In genomic region chr4:73222466-73223257, GRCh38 we compare ENCODE assay signal across 1 cellular context.
TF ChIP-seq lines count a peak whose summit lies in the region.

No MANE protein-coding gene starts in this region.

TF ChIP-seq in K562, 482 proteins besides CTCF, POLR2A, EP300 and RAD21 (continued from another document):
- peak; percentile 86 for TF ChIP-seq ZBTB40 (IDR thresholded peaks at IDR 0.05)
- TF ChIP-seq ZBTB40 (CRISPR knock-in tag; IDR thresholded peaks at IDR 0.05), result no peak
- TF ChIP-seq DPF2 (IDR thresholded peaks at IDR 0.05), result peak; percentile 73
- peak; percentile 92 for TF ChIP-seq TAF9B (IDR thresholded peaks at IDR 0.05; ENCODE audit: partially characterized antibody)
- TF ChIP-seq HNRNPUL1 (IDR thresholded peaks at IDR 0.05; ENCODE audit: low read length), result no peak
- no peak for TF ChIP-seq CUX1 (CRISPR knock-in tag; IDR thresholded peaks at IDR 0.05)
- no peak for TF ChIP-seq MAFG (tag; conservative IDR thresholded peaks at IDR 0.05)
- no peak for TF ChIP-seq CHCHD3 (CRISPR knock-in tag; IDR thresholded peaks at IDR 0.05)
- peak; percentile 96 for TF ChIP-seq POLR2B (IDR thresholded peaks at IDR 0.05; ENCODE audit: low read depth, partially characterized antibody)
- peak; percentile 67 for TF ChIP-seq NKRF (IDR thresholded peaks at IDR 0.05; ENCODE audit: borderline replicate concordance)
- TF ChIP-seq ELF1 (tag; IDR thresholded peaks at IDR 0.05), result peak; percentile 80
- peak; percentile 94 for TF ChIP-seq CHAMP1 (IDR thresholded peaks at IDR 0.05)
- TF ChIP-seq ZBTB33 (CRISPR knock-in tag; IDR thresholded peaks at IDR 0.05), result no peak
- TF ChIP-seq TBL1XR1 (IDR thresholded peaks at IDR 0.05; ENCODE audit: low read length in 2 of 2), result peak in 1 of 2 experiments; percentile 53; a peak in 1 of 4 replicates
- peak; percentile 88 for TF ChIP-seq POLR2AphosphoS2 (IDR thresholded peaks at IDR 0.05; ENCODE audit: low read length)
TF ChIP-seq in K562: peak in this region for 113.
